Comparison of ENCODE assay signal across 24 cellular contexts in the genomic region with DNA sequence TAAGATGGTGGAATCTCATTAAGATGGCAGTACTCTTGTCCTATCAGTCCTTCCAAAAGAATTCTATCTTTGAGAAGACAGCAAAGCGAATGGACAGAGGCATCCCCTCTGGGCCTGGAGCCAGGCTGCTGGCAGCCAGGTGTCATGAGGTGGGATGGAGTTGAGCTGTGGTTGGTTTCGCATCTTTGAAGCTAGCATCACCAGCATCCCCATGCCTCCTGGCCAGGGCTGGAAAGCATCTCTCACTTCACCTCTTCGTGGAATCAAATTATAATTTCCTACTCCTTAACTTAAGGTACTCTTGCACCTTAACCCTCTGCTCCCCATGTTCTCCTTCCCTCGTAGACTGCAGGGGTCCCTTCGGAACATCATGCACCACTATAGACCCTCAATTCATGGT.
"Had no signal": no experiment of that assay in that cellular context is flagged by ENCODE, and none has a peak within 500 bp of the region (broad histone marks: within the 10 kb centered on the region; RNA-seq: fewer than 3 reads in every experiment).

No MANE protein-coding gene starts in this region.

- H3K4me1 ChIP-seq: body of pancreas had no signal

- H3K4me3 Mint-ChIP-seq: activated CD4-positive, alpha-beta T cell treated with anti-CD3 and anti-CD28 coated beads, Interleukin-2, amount 10 ng/mL, durations not matched to agents 7 days and 5 days; activated CD8-positive, alpha-beta T cell treated with anti-CD3 and anti-CD28 coated beads, Interleukin-2, amount 10 ng/mL, durations not matched to agents 7 days and 5 days; activated naive CD4-positive, alpha-beta T cell treated with anti-CD3 and anti-CD28 coated beads, Interleukin-2, amount 10 ng/mL, durations not matched to agents 7 days and 5 days; activated naive CD8-positive, alpha-beta T cell treated with anti-CD3 and anti-CD28 coated beads, Interleukin-2, amount 50 U/mL, for 24 hours; activated T-cell treated with anti-CD3 and anti-CD28 coated beads, Interleukin-2, amount 50 U/mL, for 72 hours; WTC11 had no signal

- DNase-seq: activated CD4-positive, alpha-beta T cell treated with anti-CD3 and anti-CD28 coated beads for 1 hour; activated CD4-positive, alpha-beta T cell treated with anti-CD3 and anti-CD28 coated beads for 4 hours; activated CD4-positive, alpha-beta T cell treated with anti-CD3 and anti-CD28 coated beads, Interleukin-2, amount 10 ng/mL, durations not matched to agents 7 days and 5 days; activated CD4-positive, alpha-beta T cell treated with anti-CD3 and anti-CD28 coated beads, Interleukin-2, amount 50 U/mL, for 4 hours; activated CD8-positive, alpha-beta T cell treated with anti-CD3 and anti-CD28 coated beads, Interleukin-2, amount 10 ng/mL, durations not matched to agents 7 days and 5 days; activated gamma-delta T cell; activated naive CD4-positive, alpha-beta T cell; activated naive CD4-positive, alpha-beta T cell treated with anti-CD3 and anti-CD28 coated beads, Interleukin-2, amount 10 ng/mL, durations not matched to agents 7 days and 5 days; activated naive CD8-positive, alpha-beta T cell treated with anti-CD3 and anti-CD28 coated beads, Interleukin-2, amount 50 U/mL, for 24 hours; activated T-cell treated with anti-CD3 and anti-CD28 coated beads, Interleukin-2, amount 50 U/mL, for 1 hour; activated T-cell treated with anti-CD3 and anti-CD28 coated beads, Interleukin-2, amount 50 U/mL, for 72 hours; amygdala; aorta; caudate nucleus; cortex of kidney; dermis blood vessel endothelial cell; effector CD8-positive, alpha-beta T cell; foreskin fibroblast; T-helper 2 cell had no signal

- H3K9me3 ChIP-seq: adrenal gland, body of pancreas had no signal

- ATAC-seq: activated CD8-positive, alpha-beta T cell treated with anti-CD3 and anti-CD28 coated beads, Interleukin-2, amount 10 ng/mL, durations not matched to agents 7 days and 5 days; activated naive CD4-positive, alpha-beta T cell treated with anti-CD3 and anti-CD28 coated beads, Interleukin-2, amount 50 U/mL, for 72 hours; activated naive CD8-positive, alpha-beta T cell treated with anti-CD3 and anti-CD28 coated beads, Interleukin-2, amount 50 U/mL, for 24 hours; activated T-cell treated with anti-CD3 and anti-CD28 coated beads, Interleukin-2, amount 50 U/mL, for 72 hours; body of pancreas; esophagus mucosa; WTC11 had no signal

- H3K4me3 ChIP-seq: adrenal gland, body of pancreas had no signal

- H3K27ac ChIP-seq: adrenal gland, body of pancreas had no signal

- H3K27me3 ChIP-seq: adrenal gland, body of pancreas had no signal

- H3K36me3 ChIP-seq: adrenal gland had no signal

- H3K4me1 Mint-ChIP-seq: activated CD4-positive, alpha-beta T cell treated with anti-CD3 and anti-CD28 coated beads, Interleukin-2, amount 10 ng/mL, durations not matched to agents 7 days and 5 days; activated naive CD4-positive, alpha-beta T cell treated with anti-CD3 and anti-CD28 coated beads, Interleukin-2, amount 10 ng/mL, durations not matched to agents 7 days and 5 days; activated naive CD8-positive, alpha-beta T cell treated with anti-CD3 and anti-CD28 coated beads, Interleukin-2, amount 50 U/mL, for 24 hours had no signal

- H3K36me3 Mint-ChIP-seq: activated naive CD4-positive, alpha-beta T cell treated with anti-CD3 and anti-CD28 coated beads, Interleukin-2, amount 10 ng/mL, durations not matched to agents 7 days and 5 days; activated naive CD4-positive, alpha-beta T cell treated with anti-CD3 and anti-CD28 coated beads, Interleukin-2, amount 50 U/mL, for 72 hours had no signal

- H3K9me3 Mint-ChIP-seq: activated CD4-positive, alpha-beta T cell treated with anti-CD3 and anti-CD28 coated beads, Interleukin-2, amount 10 ng/mL, durations not matched to agents 7 days and 5 days; activated naive CD4-positive, alpha-beta T cell treated with anti-CD3 and anti-CD28 coated beads, Interleukin-2, amount 10 ng/mL, durations not matched to agents 7 days and 5 days; activated naive CD4-positive, alpha-beta T cell treated with anti-CD3 and anti-CD28 coated beads, Interleukin-2, amount 50 U/mL, for 72 hours; activated naive CD8-positive, alpha-beta T cell treated with anti-CD3 and anti-CD28 coated beads, Interleukin-2, amount 50 U/mL, for 24 hours; activated T-cell treated with anti-CD3 and anti-CD28 coated beads, Interleukin-2, amount 50 U/mL, for 72 hours had no signal

- H3K27ac Mint-ChIP-seq: activated CD4-positive, alpha-beta T cell treated with anti-CD3 and anti-CD28 coated beads, Interleukin-2, amount 10 ng/mL, durations not matched to agents 7 days and 5 days; activated CD8-positive, alpha-beta T cell treated with anti-CD3 and anti-CD28 coated beads, Interleukin-2, amount 10 ng/mL, durations not matched to agents 7 days and 5 days; activated naive CD4-positive, alpha-beta T cell treated with anti-CD3 and anti-CD28 coated beads, Interleukin-2, amount 10 ng/mL, durations not matched to agents 7 days and 5 days; activated naive CD4-positive, alpha-beta T cell treated with anti-CD3 and anti-CD28 coated beads, Interleukin-2, amount 50 U/mL, for 72 hours; activated naive CD8-positive, alpha-beta T cell treated with anti-CD3 and anti-CD28 coated beads, Interleukin-2, amount 50 U/mL, for 24 hours; activated T-cell treated with anti-CD3 and anti-CD28 coated beads, Interleukin-2, amount 50 U/mL, for 72 hours; WTC11 had no signal
